In genomic region chr4:148954011-148954749, GRCh38 we compare ENCODE assay signal across 17 cellular contexts.
DNase-seq lines count a peak whose midpoint lies in the region; ATAC-seq and TF ChIP-seq lines count a peak whose summit lies in the region.
"Had no signal": no experiment of that assay in that cellular context is flagged by ENCODE, and none has a peak within 500 bp of the region (broad histone marks: within the 10 kb centered on the region; RNA-seq: fewer than 3 reads in every experiment).

No MANE protein-coding gene starts in this region.

- no peaks in the 10 kb centered on the region for H3K36me3 ChIP-seq in OCI-LY7 (ENCODE audit: insufficient read depth, low read length)
- H3K36me3 ChIP-seq in esophagus (ENCODE audit: control insufficient read depth in 2 of 2, insufficient read depth in 2 of 2, low read length in 1 of 2), result no peaks in the 10 kb centered on the region
- no peaks in the 10 kb centered on the region for H3K36me3 ChIP-seq in mucosa of rectum (ENCODE audit: control insufficient read depth in 2 of 2, insufficient read depth in 2 of 2, low read length in 2 of 2)

- H3K27me3 ChIP-seq in esophagus (ENCODE audit: control insufficient read depth in 1 of 2, insufficient read depth in 2 of 2, low read length in 2 of 2) (no peaks in the 10 kb centered on the region), mucosa of rectum (ENCODE audit: control insufficient read depth in 2 of 2, insufficient read depth in 2 of 2, low read length in 2 of 2) (no peaks in the 10 kb centered on the region)

- H2AFZ ChIP-seq in OCI-LY7 (ENCODE audit: low read length), result 0 out of 2 replicates have a peak overlapping the region, but pooled peaks have one; percentile 15

- 77 to 79% methylated on average over 7 of the region's 7 CpGs for WGBS in esophagus, 2 donors

- H3K27ac ChIP-seq in OCI-LY7 (ENCODE audit: low read depth, low read length, poor library complexity, severe bottlenecking) (no peak overlapping the region), esophagus (ENCODE audit: low read depth in 2 of 2, low read length in 1 of 2) (peak overlapping the region; percentile 24 to 81), mucosa of rectum (ENCODE audit: low read depth in 2 of 2, low read length in 2 of 2) (peak overlapping the region; percentile 80 to 90)
- H3K27ac ChIP-seq: A549 had no signal

- H3K4me2 ChIP-seq in OCI-LY7 (ENCODE audit: low read length), result no peak overlapping the region
- H3K4me2 ChIP-seq: A549 had no signal

- H3K4me3 ChIP-seq in OCI-LY7 (ENCODE audit: low read depth, low read length, poor library complexity, severe bottlenecking) (no peak overlapping the region), esophagus (ENCODE audit: low read depth in 1 of 2, low read length in 2 of 2) (no peak overlapping the region), mucosa of rectum (ENCODE audit: low read length in 2 of 2) (no peak overlapping the region)
- H3K4me3 ChIP-seq: A549, K562 had no signal

- DNase-seq in ELF-1 (ENCODE audit: low read depth, low spot score), result peak; percentile 37
- no peak for DNase-seq in OCI-LY7 (ENCODE audit: low spot score)
- no peak for DNase-seq in cortex of kidney (lab: John Stamatoyannopoulos, UW)
- no peak for DNase-seq in RKO (ENCODE audit: low spot score)
- DNase-seq: COR-L47, H9, NCI-H1092, NCI-H187, NCI-H2171, OCI-M1 had no signal

- H3K4me1 ChIP-seq in OCI-LY7 (ENCODE audit: insufficient read depth, low read length, poor library complexity, severe bottlenecking) (no peaks in the 10 kb centered on the region), esophagus (ENCODE audit: control insufficient read depth in 2 of 2, insufficient read depth in 2 of 2, low read length in 1 of 2) (no peaks in the 10 kb centered on the region), mucosa of rectum (ENCODE audit: control insufficient read depth in 2 of 2, insufficient read depth in 2 of 2, low read length in 2 of 2) (peaks cover 5 to 13% of the 10 kb centered on the region in 2 donors)
- H3K4me1 ChIP-seq: A549 had no signal

- H3K9me3 ChIP-seq in OCI-LY7 (ENCODE audit: low read length) (no peaks in the 10 kb centered on the region), esophagus (ENCODE audit: control insufficient read depth in 2 of 2, insufficient read depth in 1 of 2, low read depth in 1 of 2, low read length in 1 of 2) (no peaks in the 10 kb centered on the region), mucosa of rectum (ENCODE audit: control insufficient read depth in 2 of 2, low read length in 2 of 2) (no peaks in the 10 kb centered on the region)
- H3K9me3 ChIP-seq: A549 had no signal

- no peak for TF ChIP-seq CTCF in OCI-LY7 (conservative IDR thresholded peaks at IDR 0.05; ENCODE audit: low read length)

- intact Hi-C loops in OCI-LY7 (cut with micrococcal nuclease; ENCODE audit: unreplicated experiment), result no loop called here

- no peaks in the 10 kb centered on the region for H3K79me2 ChIP-seq in OCI-LY7 (ENCODE audit: insufficient read depth, low read depth, low read length)

- no peaks in the 10 kb centered on the region for H4K20me1 ChIP-seq in OCI-LY7 (ENCODE audit: insufficient read depth, low read length)

- no TSS peak for BruUV-seq in OCI-LY7 (replicated peaks; lab: Mats Ljungman, UMichigan)

- peak overlapping the region in 1 of 2 donors; percentile 25 for H3K9ac ChIP-seq in mucosa of rectum (ENCODE audit: low read depth in 1 of 2, low read length in 2 of 2)

- POLR2A ChIA-PET in OCI-LY7 (lab: Charles Lee), result interaction anchor here (0.7 kb wide), 1 partner anchor 63 kb away, joined by 3 read pairs; no protein-coding TSS in a partner anchor

- no peaks in the 10 kb centered on the region for H3K9me2 ChIP-seq in OCI-LY7 (ENCODE audit: insufficient read depth, low read length)

- ATAC-seq in GM21825 (IDR thresholded peaks at IDR 0.05; ENCODE audit: unreplicated experiment), result no peak
- ATAC-seq: A549, K562, Right ventricle myocardium inferior, SK-N-SH treated with all-trans-retinoic acid at 6 μM for 48 hours had no signal

- CTCF ChIA-PET in OCI-LY7 (lab: Charles Lee; ENCODE audit: unreplicated experiment), result no interaction called here
